Comparison of ENCODE assay signal across 23 cellular contexts in genomic region chr6:108235121-108235520, GRCh38. TPM values are rescaled to one million over a fixed set of nuclear protein-coding genes. Genes with fewer than 3 reads are reported as not detected.
DNase-seq lines count a peak whose midpoint lies in the region; FAIRE-seq and TF ChIP-seq lines count a peak whose summit lies in the region.
"Had no signal": no experiment of that assay in that cellular context is flagged by ENCODE, and none has a peak within 500 bp of the region (broad histone marks: within the 10 kb centered on the region; RNA-seq: fewer than 3 reads in every experiment).

No MANE protein-coding gene starts in this region.

- H3K79me2 ChIP-seq in keratinocyte (ENCODE audit: control insufficient read depth, insufficient read depth, low read length) = peaks cover 39% of the 10 kb centered on the region
- no peaks in the 10 kb centered on the region for H3K79me2 ChIP-seq in H9 (ENCODE audit: insufficient read depth, low read length)
- peaks cover 60% of the 10 kb centered on the region for H3K79me2 ChIP-seq in SK-N-SH (ENCODE audit: insufficient read depth)

- H3K4ac ChIP-seq in H9 (ENCODE audit: low read depth, low read length) = no peak overlapping the region

- no peak overlapping the region for H3K14ac ChIP-seq in H9 (ENCODE audit: insufficient read depth, low read length)

- H4K20me1 ChIP-seq in keratinocyte (ENCODE audit: control insufficient read depth, extremely low read depth, insufficient read depth, low read length) (no peaks in the 10 kb centered on the region), H9 (ENCODE audit: control insufficient read depth, insufficient read depth, insufficient read length) (no peaks in the 10 kb centered on the region), SK-N-SH (ENCODE audit: insufficient read depth) (peaks cover 4% of the 10 kb centered on the region)

- no peak overlapping the region for H3K18ac ChIP-seq in H9 (ENCODE audit: insufficient read length, low read depth, low read length)

- dilution Hi-C loops in keratinocyte (cut with MboI; ENCODE audit: extremely low pct_ligation_motif_present, low sequenced_read_pairs) = no loop called here

- no peaks in the 10 kb centered on the region for H3K79me1 ChIP-seq in H9 (ENCODE audit: insufficient read depth, low read depth, low read length, poor library complexity, severe bottlenecking)

- H3K9me3 ChIP-seq in keratinocyte (ENCODE audit: control insufficient read depth, low read depth, low read length) = no peaks in the 10 kb centered on the region
- H3K9me3 ChIP-seq in H9 (ENCODE audit: control insufficient read depth, low read depth, low read length) = no peaks in the 10 kb centered on the region
- H3K9me3 ChIP-seq in SK-N-SH = no peaks in the 10 kb centered on the region
- H3K9me3 ChIP-seq: A549, Caco-2 had no signal

- no peak overlapping the region for H2BK15ac ChIP-seq in H9 (ENCODE audit: low read depth, low read length)

- no peak overlapping the region for H2BK12ac ChIP-seq in H9 (ENCODE audit: insufficient read length, low read depth, low read length)

- H3K4me2 ChIP-seq in keratinocyte (ENCODE audit: control insufficient read depth, extremely low read depth, insufficient read depth, low read depth, low read length) (no peak overlapping the region), H9 (ENCODE audit: insufficient read depth, insufficient read length, low read length) (no peak overlapping the region), SK-N-SH (no peak overlapping the region)
- H3K4me2 ChIP-seq: A549 had no signal

- H2AFZ ChIP-seq in keratinocyte (ENCODE audit: control insufficient read depth, low read length) (no peak overlapping the region), H9 (ENCODE audit: low read length) (no peak overlapping the region), SK-N-SH (ENCODE audit: low read depth) (no peak overlapping the region)
- H2AFZ ChIP-seq: GM23248 had no signal

- no peak overlapping the region for H2AK5ac ChIP-seq in H9 (ENCODE audit: insufficient read length, low read length)

- H3K9me3 Mint-ChIP-seq in H9 = no peaks in the 10 kb centered on the region
- H3K9me3 Mint-ChIP-seq: HFFc6 had no signal

- no peaks in the 10 kb centered on the region for H3K9me1 ChIP-seq in keratinocyte (ENCODE audit: control insufficient read depth, extremely low read depth, insufficient read depth, low read length)

- no peak overlapping the region for H2BK5ac ChIP-seq in H9 (ENCODE audit: insufficient read length, low read length)

- no peak overlapping the region for H2BK20ac ChIP-seq in H9 (ENCODE audit: low read depth, low read length, poor library complexity, severe bottlenecking)

- no CpG with 5 or more reads among the region's 4 CpGs for WGBS in H9 (ENCODE audit: extremely low coverage, insufficient read length, low lambda C conversion rate)
- WGBS in SK-N-SH (ENCODE audit: low lambda C conversion rate) = 86% methylated on average over 4 of the region's 4 CpGs

- H3K4me3 Mint-ChIP-seq in H9 = no peak overlapping the region
- H3K4me3 Mint-ChIP-seq: CD4-positive, alpha-beta T cell; HFFc6 had no signal

- no peak overlapping the region for H3T11ph ChIP-seq in H9 (ENCODE audit: low read length)

- TF ChIP-seq CTCF in keratinocyte (optimal IDR thresholded peaks at IDR 0.05 in 1 of 3, IDR thresholded peaks at IDR 0.05 in 1 of 3, conservative IDR thresholded peaks at IDR 0.05 in 1 of 3; ENCODE audit: extremely low read depth in 1 of 3, insufficient read depth in 2 of 3, low read length in 3 of 3) = no peak
- TF ChIP-seq CTCF in H9 (conservative IDR thresholded peaks at IDR 0.05) = no peak
- TF ChIP-seq CTCF in SK-N-SH (IDR thresholded peaks at IDR 0.05) = no peak

- no peak for TF ChIP-seq EP300 in SK-N-SH (IDR thresholded peaks at IDR 0.05; ENCODE audit: borderline replicate concordance in 1 of 2, low read depth in 1 of 2, low read length in 1 of 2)

- DNase-seq in DMS 273 (lab: John Stamatoyannopoulos, UW; ENCODE audit: unreplicated experiment) (peak; percentile 15), DMS 273 treated with DMSO at 0.1 percent for 48 hours (lab: John Stamatoyannopoulos, UW) (no peak), G401 (ENCODE audit: low spot score) (peak; percentile 37), NCI-H2029 treated with DMSO at 0.1 percent for 48 hours (lab: John Stamatoyannopoulos, UW) (peak; percentile 12), keratinocyte (ENCODE audit: low read depth, low spot score) (no peak), H9 (no peak), medulla oblongata (ENCODE audit: extremely low spot score) (no peak), SK-N-SH (no peak)
- DNase-seq: AML-193; Caco-2; CD4-positive, alpha-beta T cell; DND-41; EL; GM23248; HCEC 1CT; HFFc6; IMR-90 had no signal

- no peak overlapping the region for H3K27ac Mint-ChIP-seq in H9
- H3K27ac Mint-ChIP-seq: CD4-positive, alpha-beta T cell; HFFc6 had no signal

- no peak overlapping the region for H4K91ac ChIP-seq in H9 (ENCODE audit: insufficient read length, low read depth, low read length)

- peak; percentile 46 for FAIRE-seq in keratinocyte (lab: Jason Lieb, UNC)
- FAIRE-seq: A549, D721Med, GM12891 had no signal

- no peak overlapping the region for H4K8ac ChIP-seq in H9 (replicated peaks; ENCODE audit: insufficient read length, low read depth, low read length)

- H3K23ac ChIP-seq in H9 (ENCODE audit: insufficient read length, low read depth, low read length) = no peak overlapping the region

- no peaks in the 10 kb centered on the region for H3K9me2 ChIP-seq in SK-N-SH

- H3K23me2 ChIP-seq in H9 (ENCODE audit: insufficient read length, low read depth, low read length, poor library complexity, severe bottlenecking) = no peaks in the 10 kb centered on the region

- H3K36me3 ChIP-seq in keratinocyte (ENCODE audit: control insufficient read depth in 2 of 2, extremely low read depth in 1 of 2, insufficient read depth in 2 of 2, low read length in 2 of 2) (peaks cover 0 to 2% of the 10 kb centered on the region in 2 experiments), SK-N-SH (replicated peaks in 1 of 2; ENCODE audit: control insufficient read depth in 1 of 2, insufficient read depth in 2 of 2, low read length in 1 of 2) (peaks cover 0 to 29% of the 10 kb centered on the region in 2 experiments)

- no peak for TF ChIP-seq RAD21 in SK-N-SH (IDR thresholded peaks at IDR 0.05; ENCODE audit: low read length)

- H3K36me3 Mint-ChIP-seq in H9 (ENCODE audit: insufficient read depth in 1 of 3, low read depth in 3 of 3) = peaks cover 2 to 11% (median 7%) of the 10 kb centered on the region in 3 experiments; a peak in 3 of 7 replicates

- no peaks in the 10 kb centered on the region for H3F3A ChIP-seq in SK-N-SH (replicated peaks; ENCODE audit: insufficient read depth)

- peaks cover 15 to 20% of the 10 kb centered on the region in 2 experiments for H3K4me1 Mint-ChIP-seq in H9

- H3K9ac ChIP-seq in keratinocyte (ENCODE audit: control insufficient read depth, extremely low read depth, insufficient read depth, low read length) (no peak overlapping the region), H9 (ENCODE audit: extremely low read depth, insufficient read length, low read length) (no peak overlapping the region), SK-N-SH (no peak overlapping the region)
- H3K9ac ChIP-seq: GM23248 had no signal

- CTCF ChIA-PET in SK-N-SH (lab: Yijun Ruan, JAX) = interaction anchor here (1.5 kb wide), 1 partner anchor 12 kb away, joined by 4 read pairs; no protein-coding TSS in a partner anchor

- H3K27me3 ChIP-seq in keratinocyte (ENCODE audit: control insufficient read depth, extremely low read depth, insufficient read depth, low read length) (no peaks in the 10 kb centered on the region), H9 (ENCODE audit: insufficient read depth, low read length) (no peaks in the 10 kb centered on the region), SK-N-SH (ENCODE audit: insufficient read depth) (no peaks in the 10 kb centered on the region)

- H3K56ac ChIP-seq in H9 (ENCODE audit: insufficient read length, low read depth, low read length) = no peak overlapping the region

- no peak overlapping the region for H4K5ac ChIP-seq in H9 (ENCODE audit: insufficient read length, low read depth, low read length)

- H2BK120ac ChIP-seq in H9 (ENCODE audit: low read depth, low read length, poor library complexity, severe bottlenecking) = no peak overlapping the region

- H3K27ac ChIP-seq in keratinocyte (ENCODE audit: control insufficient read depth, insufficient read depth, low read length) = no peak overlapping the region
- no peak overlapping the region for H3K27ac ChIP-seq in H9 (ENCODE audit: insufficient read length, low read depth, low read length)
- no peak overlapping the region for H3K27ac ChIP-seq in SK-N-SH (ENCODE audit: low read depth in 2 of 2, low read length in 1 of 2)
- H3K27ac ChIP-seq: 22Rv1, A549, C4-2B, GM23248, HL-60 had no signal

- H3K4me3 ChIP-seq in keratinocyte (ENCODE audit: control insufficient read depth in 2 of 3, extremely low read depth in 1 of 3, insufficient read depth in 2 of 3, low read depth in 1 of 3, low read length in 3 of 3) (no peak overlapping the region), SK-N-SH (ENCODE audit: low read depth in 2 of 2, low read length in 1 of 2) (no peak overlapping the region)
- H3K4me3 ChIP-seq: A549, GM23248 had no signal

- H3K27me3 Mint-ChIP-seq in H9 (ENCODE audit: low read depth) = no peaks in the 10 kb centered on the region
- H3K27me3 Mint-ChIP-seq: CD4-positive, alpha-beta T cell had no signal

- in situ Hi-C loops in G401 (cut with HindIII; ENCODE audit: low sequenced_read_pairs) = no loop called here

- POLR2A ChIA-PET in SK-N-SH (lab: Yijun Ruan, JAX) = no interaction called here

- H3K4me1 ChIP-seq in keratinocyte (ENCODE audit: control insufficient read depth, extremely low read depth, insufficient read depth, low read length) (no peaks in the 10 kb centered on the region), H9 (ENCODE audit: insufficient read depth, low read length) (no peaks in the 10 kb centered on the region), SK-N-SH (ENCODE audit: control insufficient read depth in 1 of 2, insufficient read depth in 2 of 2, low read depth in 1 of 2, low read length in 1 of 2) (peaks cover 0 to 2% of the 10 kb centered on the region in 2 experiments; a peak in 1 of 4 replicates)
- H3K4me1 ChIP-seq: A549, Caco-2 had no signal

RNA-seq across cellular contexts. Expression of gene SNX3, which starts 25.7 kb away (rescaled TPM):
- 204 and 244 TPM in 2 replicates for total RNA-seq in G401 (2014; rRNA removed; shearing (Covaris generic))
- polyA plus RNA-seq in keratinocyte (177 to 460 TPM (median 316 TPM) in 3 replicates), SK-N-SH (2012; rRNA removed) (105 and 124 TPM in 2 replicates)
- 234 TPM for polyA plus RNA-seq in keratinocyte (2011; ENCODE audit: low read depth)
- polyA plus RNA-seq in keratinocyte (2011; cell fraction: cytosol; rRNA removed) = 303 and 745 TPM in 2 replicates
- polyA plus RNA-seq in keratinocyte (2011; cell fraction: nucleus; rRNA removed) = 101 and 136 TPM in 2 replicates
- 149 and 186 TPM in 2 replicates for polyA plus RNA-seq in keratinocyte (2012; ENCODE audit: low replicate concordance)
- 82.3 to 147 TPM (median 118 TPM) in 3 replicates for polyA minus RNA-seq in keratinocyte
- polyA minus RNA-seq in keratinocyte (2011; cell fraction: cytosol; rRNA and poly(A)+ RNA removed) = 109 TPM
- 17.8 and 34.0 TPM in 2 replicates for polyA minus RNA-seq in keratinocyte (2011; cell fraction: nucleus; rRNA and poly(A)+ RNA removed)
- total RNA-seq in H9 (2021) = 76.7 and 80.7 TPM in 2 replicates
- 174 and 261 TPM in 2 replicates for polyA plus RNA-seq in SK-N-SH (2012; cell fraction: cytosol; rRNA removed)
- 25.1 and 36.7 TPM in 2 replicates for polyA plus RNA-seq in SK-N-SH (2012; cell fraction: nucleus; rRNA removed)

RNA-seq across cellular contexts. Expression of gene AFG1L, which starts 59.7 kb away (rescaled TPM):
- total RNA-seq in G401 (2014; rRNA removed; shearing (Covaris generic)) = 9.5 and 11.1 TPM in 2 replicates
- polyA plus RNA-seq in keratinocyte = 1.9 to 3.1 TPM (median 2.2 TPM) in 3 replicates
- polyA plus RNA-seq in keratinocyte (2011; ENCODE audit: low read depth) = 7.2 TPM
- polyA plus RNA-seq in keratinocyte (2011; cell fraction: cytosol; rRNA removed) = 1.0 and 2.2 TPM in 2 replicates
- polyA plus RNA-seq in keratinocyte (2011; cell fraction: nucleus; rRNA removed) = 2.3 and 2.5 TPM in 2 replicates
- polyA plus RNA-seq in keratinocyte (2012; ENCODE audit: low replicate concordance) = 2.0 and 2.6 TPM in 2 replicates
- polyA minus RNA-seq in keratinocyte = 2.0 to 5.2 TPM (median 3.0 TPM) in 3 replicates
- 9.2 TPM for polyA minus RNA-seq in keratinocyte (2011; cell fraction: cytosol; rRNA and poly(A)+ RNA removed)
- polyA minus RNA-seq in keratinocyte (2011; cell fraction: nucleus; rRNA and poly(A)+ RNA removed) = 7.9 and 11.1 TPM in 2 replicates
- 4.7 and 6.9 TPM in 2 replicates for total RNA-seq in H9 (2021)
- 0.71 and 0.93 TPM in 2 replicates for polyA plus RNA-seq in SK-N-SH (2012; rRNA removed)
- 0.93 and 1.2 TPM in 2 replicates for polyA plus RNA-seq in SK-N-SH (2012; cell fraction: cytosol; rRNA removed)
- 1.2 and 2.1 TPM in 2 replicates for polyA plus RNA-seq in SK-N-SH (2012; cell fraction: nucleus; rRNA removed)

Comparison
In these comparisons a context has a peak if more than half of its experiments do, and no peak if none do; other contexts are left out.
1. DNase-seq: peak in DMS 273 (single experiment), G401 (single experiment) and NCI-H2029 treated with DMSO at 0.1 percent for 48 hours (single experiment); none in DMS 273 treated with DMSO at 0.1 percent for 48 hours (single experiment), keratinocyte (single experiment), H9 (single experiment), medulla oblongata (single experiment) and SK-N-SH (single experiment).